In the genomic region with DNA sequence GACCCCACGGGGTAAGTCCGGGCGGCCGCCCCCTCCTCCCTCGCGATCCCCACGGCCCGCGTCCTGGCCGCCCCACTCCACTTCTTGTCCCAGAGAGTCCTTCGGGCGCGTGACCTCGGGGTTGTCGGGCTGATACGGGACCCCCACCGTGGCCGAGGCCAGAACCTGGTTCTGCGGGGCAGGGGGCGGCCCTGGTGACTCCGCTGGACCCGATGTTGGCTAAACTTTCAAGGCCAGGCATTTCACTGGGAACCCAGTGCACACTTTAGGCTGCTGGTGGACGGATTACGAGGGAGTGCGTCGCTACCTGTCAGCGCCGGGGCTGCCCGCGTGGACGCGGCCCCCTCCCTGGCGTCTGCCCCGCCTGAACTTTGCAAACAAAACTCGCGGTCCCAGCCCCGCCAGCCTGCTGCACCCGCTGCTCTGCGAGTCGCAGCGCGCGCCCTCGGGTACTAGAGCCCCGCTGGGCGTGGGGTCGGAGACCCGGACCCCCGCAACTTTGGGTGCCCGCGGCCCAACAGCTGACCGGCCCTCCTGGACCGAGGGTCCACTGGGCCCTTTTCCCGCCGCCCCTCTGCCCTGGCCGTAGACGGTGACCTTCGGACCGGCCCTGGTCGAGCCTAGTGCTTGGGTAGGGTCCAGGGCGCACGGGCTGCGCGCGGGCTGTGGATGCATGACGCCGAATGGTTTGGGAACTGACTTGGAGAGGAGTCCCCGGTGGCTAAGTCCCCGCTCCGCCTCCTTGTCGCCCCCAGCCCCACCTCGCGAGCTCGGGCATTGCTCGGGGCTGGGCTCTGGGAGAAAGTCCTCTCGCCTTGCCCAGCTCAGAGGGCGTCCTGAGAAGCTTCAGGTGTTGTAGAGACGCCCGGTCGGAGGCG, we compare ENCODE assay signal across 8 cellular contexts. TPM values are rescaled to one million over a fixed set of nuclear protein-coding genes. Genes with fewer than 3 reads are reported as not detected.
DNase-seq lines count a peak whose midpoint lies in the region; ATAC-seq and TF ChIP-seq lines count a peak whose summit lies in the region.

No MANE protein-coding gene starts in this region.

- H3K9me3 ChIP-seq in ES-I3 (ENCODE audit: control insufficient read depth, insufficient read depth, low read length): no peaks in the 10 kb centered on the region
- no peaks in the 10 kb centered on the region for H3K9me3 ChIP-seq in esophagus muscularis mucosa
- no peaks in the 10 kb centered on the region for H3K9me3 ChIP-seq in aorta (ENCODE audit: control insufficient read depth, low read length)

- no peaks in the 10 kb centered on the region for H3K27me3 ChIP-seq in esophagus muscularis mucosa
- H3K27me3 ChIP-seq in aorta (ENCODE audit: control insufficient read depth in 1 of 2, insufficient read depth in 2 of 2, low read length in 1 of 2): no peaks in the 10 kb centered on the region

- peaks cover 49 to 64% of the 10 kb centered on the region in 2 donors for H3K4me1 Mint-ChIP-seq in natural killer cell

- TF ChIP-seq POLR2A in esophagus muscularis mucosa (IDR thresholded peaks at IDR 0.05; ENCODE audit: low read depth): no peak

- peak; percentile 27 for ATAC-seq in HG02884 (IDR thresholded peaks at IDR 0.05; ENCODE audit: unreplicated experiment)
- peak; percentile 33 to 57 (median 37) for ATAC-seq in natural killer cell
- peak; percentile 64 for ATAC-seq in aorta (ENCODE audit: low FRiP score)

- H3K27ac ChIP-seq in esophagus muscularis mucosa (replicated peaks in 1 of 4) (peak overlapping the region; percentile 82 to 91 (median 85)), aorta (ENCODE audit: low read depth in 1 of 2, low read length in 2 of 2) (peak overlapping the region; percentile 53 to 80)

- peak; percentile 21 to 30 for DNase-seq in activated CD4-positive, alpha-beta T cell treated with anti-CD3 and anti-CD28 coated beads, Interleukin-2, amount 50 U/mL, for 4 hours
- DNase-seq in esophagus muscularis mucosa (ENCODE audit: extremely low spot score) (no peak), natural killer cell (peak; percentile 44), aorta (peak; percentile 64 to 83), NCI-H1048 (lab: John Stamatoyannopoulos, UW) (no peak)
- DNase-seq in NK-92 treated with Interleukin-12 subunit alpha and Interleukin-12 subunit beta, amount 100 ng/mL, for 24 hours (lab: John Stamatoyannopoulos, UW): no peak

- no peaks in the 10 kb centered on the region for H3K27me3 Mint-ChIP-seq in natural killer cell (ENCODE audit: low read depth in 2 of 2)

- no peak for TF ChIP-seq EP300 in esophagus muscularis mucosa (IDR thresholded peaks at IDR 0.05)

- H3K4me1 ChIP-seq in ES-I3 (ENCODE audit: insufficient read depth, low read length): peaks cover 17% of the 10 kb centered on the region
- H3K4me1 ChIP-seq in esophagus muscularis mucosa: peaks cover 24 to 62% (median 44%) of the 10 kb centered on the region in 4 donors
- no peaks in the 10 kb centered on the region for H3K4me1 ChIP-seq in aorta (ENCODE audit: control insufficient read depth in 1 of 2, insufficient read depth in 2 of 2, low read length in 2 of 2)

- H3K27ac Mint-ChIP-seq in natural killer cell: peak overlapping the region; percentile 97 to 98

- 2% methylated on average over 26 of the region's 81 CpGs for WGBS in esophagus muscularis mucosa
- WGBS in aorta, 2 donors: 2 to 3% methylated on average over 66 to 81 of the region's 81 CpGs

- peak overlapping the region; percentile 90 for H3K4me3 Mint-ChIP-seq in natural killer cell

- TF ChIP-seq CTCF in esophagus muscularis mucosa (IDR thresholded peaks at IDR 0.05): no peak
- TF ChIP-seq CTCF in natural killer cell (IDR thresholded peaks at IDR 0.05): no peak

- no peaks in the 10 kb centered on the region for H3K9me3 Mint-ChIP-seq in natural killer cell

- H3K36me3 Mint-ChIP-seq in natural killer cell: no peaks in the 10 kb centered on the region

- intact Hi-C loops in esophagus muscularis mucosa (cut with DNase I) (loop anchor here (5.0 kb wide), 2 partner anchors 88 to 173 kb away; no protein-coding TSS in a partner anchor), natural killer cell (cut with micrococcal nuclease) (loop anchor here (2.0 kb wide), 1 partner anchor 35 kb away; no protein-coding TSS in a partner anchor), aorta (cut with DNase I) (loop anchor here (2.0 to 5.0 kb wide), 2 partner anchors 27 to 73 kb away; no protein-coding TSS in a partner anchor)

- H3K4me3 ChIP-seq in esophagus muscularis mucosa (peak overlapping the region; percentile 66 to 90 (median 83)), aorta (ENCODE audit: low read length in 2 of 2) (peak overlapping the region; percentile 70 to 74)

- H3K9ac ChIP-seq in ES-I3 (ENCODE audit: low read depth, low read length): peak overlapping the region; percentile 52; the same call in 1 of the 2 replicates

- H3K36me3 ChIP-seq in ES-I3 (ENCODE audit: insufficient read depth, low read length) (no peaks in the 10 kb centered on the region), esophagus muscularis mucosa (no peaks in the 10 kb centered on the region), aorta (ENCODE audit: control insufficient read depth in 1 of 2, insufficient read depth in 2 of 2, low read length in 1 of 2) (no peaks in the 10 kb centered on the region)

RNA-seq across cellular contexts. Expression of a gene that starts 0.6 kb away (rescaled TPM):
- total RNA-seq in esophagus muscularis mucosa: 10 to 100 TPM; 10.6 to 20.0 (median 13.1) TPM
- total RNA-seq in natural killer cell: 100 to 1,000 TPM; 248 to 289 (median 282) TPM
- 10 to 100 TPM; 49.1 to 53.8 TPM for total RNA-seq in aorta
- 10 to 100 TPM; 10.5 to 11.0 TPM for polyA plus RNA-seq in aorta

Comparison
In these comparisons a context has a peak if more than half of its experiments do, and no peak if none do; other contexts are left out.
1. DNase-seq: peak in activated CD4-positive, alpha-beta T cell treated with anti-CD3 and anti-CD28 coated beads, Interleukin-2, amount 50 U/mL, for 4 hours (2 of 2), natural killer cell (single experiment) and aorta (2 of 2); none in esophagus muscularis mucosa (single experiment), NCI-H1048 (single experiment) and NK-92 treated with Interleukin-12 subunit alpha and Interleukin-12 subunit beta, amount 100 ng/mL, for 24 hours (single experiment).
2. RNA of a gene that starts 0.6 kb away (total RNA-seq): 248 to 289 TPM in natural killer cell; 49.1 to 53.8 TPM in aorta and 10.6 to 20.0 TPM in esophagus muscularis mucosa; every median in the first group is over 4 times any median in the second.
3. Peak in every context shown above with its lines, with median percentiles within 50 percentile points of each other: ATAC-seq.